1 cellular context compared by ENCODE assay signal in genomic region chr3:128357538-128357937, GRCh38.
TF ChIP-seq lines count a peak whose summit lies in the region.

No MANE protein-coding gene starts in this region.

TF ChIP-seq in H1, 55 proteins besides CTCF, POLR2A, EP300 and RAD21:
- no peak for TF ChIP-seq SIX5 (IDR thresholded peaks at IDR 0.05; ENCODE audit: low read depth, low read length)
- TF ChIP-seq CHD1 (IDR thresholded peaks at IDR 0.05; ENCODE audit: low read depth, low read length): no peak
- TF ChIP-seq POLR2AphosphoS5 (IDR thresholded peaks at IDR 0.05; ENCODE audit: low read depth, low read length): no peak
- no peak for TF ChIP-seq ASH2L (IDR thresholded peaks at IDR 0.05; ENCODE audit: low read length)
- no peak for TF ChIP-seq RFX5 (IDR thresholded peaks at IDR 0.05; ENCODE audit: borderline replicate concordance, low read depth, low read length)
- TF ChIP-seq SUZ12 (IDR thresholded peaks at IDR 0.05; ENCODE audit: low read length): no peak
- TF ChIP-seq HDAC6 (IDR thresholded peaks at IDR 0.05; ENCODE audit: low read depth, low read length): no peak
- TF ChIP-seq E2F6 (IDR thresholded peaks at IDR 0.05): no peak
- no peak for TF ChIP-seq SIRT6 (IDR thresholded peaks at IDR 0.05; ENCODE audit: low read length)
- TF ChIP-seq SIN3A (conservative IDR thresholded peaks at IDR 0.05 in 1 of 2, IDR thresholded peaks at IDR 0.05 in 1 of 2; ENCODE audit: low read depth in 1 of 2, low read length in 2 of 2): no peak
- no peak for TF ChIP-seq TBP (IDR thresholded peaks at IDR 0.05; ENCODE audit: low read depth, low read length)
- TF ChIP-seq NRF1 (IDR thresholded peaks at IDR 0.05; ENCODE audit: low read depth, low read length): no peak
- TF ChIP-seq TCF12 (IDR thresholded peaks at IDR 0.05; ENCODE audit: low read depth, low read length): no peak
- TF ChIP-seq POU5F1 (IDR thresholded peaks at IDR 0.05; ENCODE audit: low read depth, low read length): no peak
- no peak for TF ChIP-seq RNF2 (IDR thresholded peaks at IDR 0.05; ENCODE audit: borderline replicate concordance, low read depth, low read length, missing control alignments, poor library complexity, severe bottlenecking)
- no peak for TF ChIP-seq JUN (IDR thresholded peaks at IDR 0.05; ENCODE audit: low read depth, low read length)
